In genomic region chr20:25985597-25985996, GRCh38 we compare ENCODE assay signal across 16 cellular contexts.
DNase-seq lines count a peak whose midpoint lies in the region; ATAC-seq lines count a peak whose summit lies in the region.
"Had no signal": no experiment of that assay in that cellular context is flagged by ENCODE, and none has a peak within 500 bp of the region (broad histone marks: within the 10 kb centered on the region; RNA-seq: fewer than 3 reads in every experiment).

No MANE protein-coding gene starts in this region.

- H3K27ac Mint-ChIP-seq in activated naive CD4-positive, alpha-beta T cell treated with anti-CD3 and anti-CD28 coated beads, Interleukin-2, amount 50 U/mL, for 24 hours = peak overlapping the region; percentile 31
- no peak overlapping the region for H3K27ac Mint-ChIP-seq in T-helper 17 cell
- H3K27ac Mint-ChIP-seq: mesothelial cell of epicardium, naive B cell had no signal

- H3K27me3 Mint-ChIP-seq in activated naive CD4-positive, alpha-beta T cell treated with anti-CD3 and anti-CD28 coated beads, Interleukin-2, amount 50 U/mL, for 24 hours = no peaks in the 10 kb centered on the region
- H3K27me3 Mint-ChIP-seq in T-helper 17 cell = peaks cover 38% of the 10 kb centered on the region

- H3K9me3 ChIP-seq in T-helper 17 cell (ENCODE audit: control insufficient read depth, low read length, poor library complexity, severe bottlenecking) = no peaks in the 10 kb centered on the region
- H3K9me3 ChIP-seq: gastroesophageal sphincter, left lung, SJSA1, tibial artery had no signal

- no peaks in the 10 kb centered on the region for H3K36me3 Mint-ChIP-seq in activated naive CD4-positive, alpha-beta T cell treated with anti-CD3 and anti-CD28 coated beads, Interleukin-2, amount 50 U/mL, for 24 hours
- peaks cover 2% of the 10 kb centered on the region for H3K36me3 Mint-ChIP-seq in T-helper 17 cell (ENCODE audit: low read depth)
- H3K36me3 Mint-ChIP-seq: mesothelial cell of epicardium, naive B cell had no signal

- DNase-seq in activated naive CD4-positive, alpha-beta T cell treated with anti-CD3 and anti-CD28 coated beads, Interleukin-2, amount 50 U/mL, for 16 hours = no peak
- DNase-seq in T-helper 17 cell = no peak
- peak; percentile 62 for DNase-seq in mesenteric fat pad (ENCODE audit: low spot score)
- DNase-seq in NCI-H1694 (lab: John Stamatoyannopoulos, UW) = no peak
- no peak for DNase-seq in DMS114 treated with DMSO at 0.1 percent for 48 hours (lab: John Stamatoyannopoulos, UW; ENCODE audit: unreplicated experiment)
- DNase-seq: MM.1S, naive B cell, NCI-H774 had no signal

- ATAC-seq in T-helper 17 cell = no peak
- ATAC-seq in GM18907 (IDR thresholded peaks at IDR 0.05; ENCODE audit: unreplicated experiment) = no peak
- ATAC-seq: stimulated activated naive CD8-positive, alpha-beta T cell treated with anti-CD3 and anti-CD28 coated beads, Interleukin-15, Interleukin-2, amounts not matched to agents 100 U/mL and 50 U/mL, for 24 hours had no signal

- H3K4me3 Mint-ChIP-seq in activated naive CD4-positive, alpha-beta T cell treated with anti-CD3 and anti-CD28 coated beads, Interleukin-2, amount 50 U/mL, for 24 hours = peak overlapping the region; percentile 79
- H3K4me3 Mint-ChIP-seq in T-helper 17 cell = peak overlapping the region; percentile 72
- H3K4me3 Mint-ChIP-seq: mesothelial cell of epicardium had no signal

- no peaks in the 10 kb centered on the region for H3K9me3 Mint-ChIP-seq in activated naive CD4-positive, alpha-beta T cell treated with anti-CD3 and anti-CD28 coated beads, Interleukin-2, amount 50 U/mL, for 24 hours
- H3K9me3 Mint-ChIP-seq: mesothelial cell of epicardium had no signal

- peaks cover 52% of the 10 kb centered on the region for H3K4me1 Mint-ChIP-seq in activated naive CD4-positive, alpha-beta T cell treated with anti-CD3 and anti-CD28 coated beads, Interleukin-2, amount 50 U/mL, for 24 hours
- H3K4me1 Mint-ChIP-seq in T-helper 17 cell = peaks cover 6% of the 10 kb centered on the region
- H3K4me1 Mint-ChIP-seq: mesothelial cell of epicardium had no signal
